ENCODE assay signal across 8 cellular contexts in the genomic region with DNA sequence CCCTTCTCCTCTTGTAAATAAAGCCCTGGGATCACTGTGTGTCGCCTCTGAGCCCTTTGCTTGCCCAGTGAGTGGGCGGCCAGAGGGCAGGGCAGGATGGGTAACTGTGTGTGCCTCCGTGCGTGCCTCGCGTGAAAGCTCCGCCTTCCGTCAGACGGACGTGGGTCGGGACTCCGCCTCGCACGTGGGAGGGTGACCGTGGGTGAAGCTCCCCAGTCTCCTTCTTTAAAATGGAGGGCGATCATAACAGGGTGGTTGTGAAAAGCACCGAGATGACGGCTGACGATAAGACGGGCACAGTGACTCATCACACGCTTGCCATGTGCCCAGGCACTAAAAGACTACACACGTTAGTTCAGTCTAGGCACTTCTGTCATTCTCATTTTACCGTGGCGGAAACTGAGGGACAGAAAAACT. TPM values are rescaled to one million over a fixed set of nuclear protein-coding genes. Genes with fewer than 3 reads are reported as not detected.
DNase-seq lines count a peak whose midpoint lies in the region; ATAC-seq and TF ChIP-seq lines count a peak whose summit lies in the region.

No MANE protein-coding gene starts in this region.

- peak; percentile 77 for ATAC-seq in CD4-positive, alpha-beta T cell (ENCODE audit: poor library complexity)
- ATAC-seq in WTC11 (no peak), memory B cell (ENCODE audit: low read depth) (peak; percentile 55), HG03571 (IDR thresholded peaks at IDR 0.05; ENCODE audit: unreplicated experiment) (no peak)

- H3K27ac ChIP-seq in CD4-positive, alpha-beta T cell (ENCODE audit: low read depth, low read length): peak overlapping the region; percentile 96

- H3K36me3 Mint-ChIP-seq in CD4-positive, alpha-beta T cell (ENCODE audit: low read depth): peaks cover 70% of the 10 kb centered on the region
- H3K36me3 Mint-ChIP-seq in WTC11 (peaks cover 12% of the 10 kb centered on the region), memory B cell (peaks cover 37% of the 10 kb centered on the region)

- no peaks in the 10 kb centered on the region for H3K9me3 ChIP-seq in CD4-positive, alpha-beta T cell (ENCODE audit: control insufficient read depth, low read length)

- peak overlapping the region in 1 of 2 donors; percentile 15 for H3K4me3 ChIP-seq in cardiac fibroblast (replicated peaks in 1 of 2; ENCODE audit: low read depth in 2 of 2, low read length in 2 of 2)

- intact Hi-C loops in CD4-positive, alpha-beta T cell (cut with DNase I, micrococcal nuclease): loop anchor here in 1 of 2 experiments (1.0 kb wide), 2 partner anchors 8 to 17 kb away; partner anchors contain the start of gene C12orf57

- peak overlapping the region; percentile 97 for H3K27ac Mint-ChIP-seq in CD4-positive, alpha-beta T cell
- H3K27ac Mint-ChIP-seq in WTC11 (peak overlapping the region; percentile 99), memory B cell (peak overlapping the region; percentile 97)

- H3K4me3 Mint-ChIP-seq in CD4-positive, alpha-beta T cell: peak overlapping the region; percentile 90
- H3K4me3 Mint-ChIP-seq in WTC11 (peak overlapping the region; percentile 75), memory B cell (peak overlapping the region; percentile 89)

- TF ChIP-seq CTCF in CD4-positive, alpha-beta T cell (IDR thresholded peaks at IDR 0.05): no peak
- TF ChIP-seq CTCF in WTC11 (IDR thresholded peaks at IDR 0.05) (no peak), cardiac fibroblast (IDR thresholded peaks at IDR 0.05; ENCODE audit: low read depth, low read length) (no peak)

- H3K4me1 Mint-ChIP-seq in CD4-positive, alpha-beta T cell (ENCODE audit: low read depth): peaks cover 74% of the 10 kb centered on the region
- H3K4me1 Mint-ChIP-seq in WTC11 (peaks cover 53% of the 10 kb centered on the region), memory B cell (peaks cover 68% of the 10 kb centered on the region)

- H3K27me3 ChIP-seq in CD4-positive, alpha-beta T cell (ENCODE audit: control insufficient read depth, insufficient read depth, low read length): no peaks in the 10 kb centered on the region

- POLR2A ChIA-PET in CD4-positive, alpha-beta T cell (lab: Charles Lee): interaction anchor here (1.0 to 16.4 kb wide), 10 partner anchors 14 to 358 kb away, joined by 4 to 963 read pairs (median 7); partner anchors contain the start of genes C12orf57, C1RL, ENO2 and LPCAT3
- POLR2A ChIA-PET in WTC11 (lab: Charles Lee): interaction anchor here (1.5 to 6.6 kb wide), 4 partner anchors 16 to 88 kb away, joined by 10 to 167 read pairs (median 14); partner anchors contain the start of genes C12orf57, RNU7-1 and SPSB2

- peak; percentile 74 to 91 (median 87) for DNase-seq in CD4-positive, alpha-beta T cell
- peak; percentile 33 for DNase-seq in HS-27A (ENCODE audit: low read depth)
- no peak for DNase-seq in WTC11 (ENCODE audit: low spot score)
- DNase-seq in cardiac fibroblast (ENCODE audit: low read depth in 2 of 2): peak; percentile 51 to 64
- peak; percentile 56 to 57 for DNase-seq in memory B cell (ENCODE audit: low spot score in 2 of 2)
- DNase-seq in stimulated activated CD8-positive, alpha-beta memory T cell treated with anti-CD3 and anti-CD28 coated beads, Interleukin-2, amount 100 ng/mL, for 1 hour (ENCODE audit: low read depth in 2 of 2): peak; percentile 81 to 85
- DNase-seq in Kasumi-1 (lab: John Stamatoyannopoulos, UW): no peak

- no peaks in the 10 kb centered on the region for H3K27me3 Mint-ChIP-seq in CD4-positive, alpha-beta T cell
- no peaks in the 10 kb centered on the region for H3K27me3 Mint-ChIP-seq in WTC11 (ENCODE audit: low read depth)
- H3K27me3 Mint-ChIP-seq in memory B cell: no peaks in the 10 kb centered on the region

- CTCF ChIA-PET in CD4-positive, alpha-beta T cell (lab: Charles Lee): interaction anchor here (0.6 to 13.3 kb wide), 10 partner anchors 14 to 126 kb away, joined by 3 to 324 read pairs (median 6); partner anchors contain the start of genes C12orf57, ENO2, LPCAT3 and LRRC23
- CTCF ChIA-PET in WTC11 (lab: Charles Lee): interaction anchor here (0.6 to 9.7 kb wide), 24 partner anchors 9 to 261 kb away, joined by 3 to 296 read pairs (median 6); partner anchors contain the start of genes ATN1, C12orf57, LPCAT3 and MLF2

- H3K9me3 Mint-ChIP-seq in CD4-positive, alpha-beta T cell: no peaks in the 10 kb centered on the region
- no peaks in the 10 kb centered on the region for H3K9me3 Mint-ChIP-seq in WTC11
- no peaks in the 10 kb centered on the region for H3K9me3 Mint-ChIP-seq in memory B cell

TF ChIP-seq in WTC11, 78 proteins besides CTCF, POLR2A, EP300 and RAD21:
- TF ChIP-seq PRRX2 (CRISPR knock-in tag; IDR thresholded peaks at IDR 0.05) (peak; percentile 14; the same call in 1 of the 2 replicates), ETV6 (CRISPR knock-in tag; IDR thresholded peaks at IDR 0.05) (0 out of 2 replicates have a peak, but pooled peaks have one; percentile 17), ZNF219 (CRISPR knock-in tag; IDR thresholded peaks at IDR 0.05; ENCODE audit: borderline replicate concordance) (no peak)

RNA-seq across cellular contexts. Expression of gene PHB2, which starts 9.2 kb away (rescaled TPM):
- 100 to 1,000 TPM; 138 to 147 TPM for total RNA-seq in CD4-positive, alpha-beta T cell
- 350 to 397 TPM (median 352 TPM) in 3 replicates for total RNA-seq in WTC11 (2021)

RNA-seq across cellular contexts. Expression of gene EMG1, which starts 9.4 kb away (rescaled TPM):
- 10 to 100 TPM; 33.9 to 34.8 TPM for total RNA-seq in CD4-positive, alpha-beta T cell
- total RNA-seq in WTC11 (2021): 59.3 to 78.6 TPM (median 59.8 TPM) in 3 replicates

RNA-seq across cellular contexts. Expression of gene PTPN6, which starts 10.1 kb away (rescaled TPM):
- total RNA-seq in CD4-positive, alpha-beta T cell: 10 to 100 TPM; 79.0 to 83.5 TPM
- 27.1 to 34.7 TPM (median 34.5 TPM) in 3 replicates for total RNA-seq in WTC11 (2021)

RNA-seq across cellular contexts. Expression of gene C12orf57, which starts 17.5 kb away (rescaled TPM):
- total RNA-seq in CD4-positive, alpha-beta T cell: 100 to 1,000 TPM; 305 to 311 TPM
- 158 to 181 TPM (median 172 TPM) in 3 replicates for total RNA-seq in WTC11 (2021)

RNA-seq across cellular contexts. Expression of gene RNU7-1, which starts 17.7 kb away (rescaled TPM):
- not detected for total RNA-seq in CD4-positive, alpha-beta T cell
- not detected in 3 replicates for total RNA-seq in WTC11 (2021)

Comparison
In these comparisons a context has a peak if more than half of its experiments do, and no peak if none do; other contexts are left out.
1. ATAC-seq: peak in CD4-positive, alpha-beta T cell (single experiment) and memory B cell (single experiment); none in WTC11 (single experiment) and HG03571 (single experiment).
2. DNase-seq: peak in CD4-positive, alpha-beta T cell (10 of 10), HS-27A (single experiment), cardiac fibroblast (2 of 2), memory B cell (2 of 2) and stimulated activated CD8-positive, alpha-beta memory T cell treated with anti-CD3 and anti-CD28 coated beads, Interleukin-2, amount 100 ng/mL, for 1 hour (2 of 2); none in WTC11 (single experiment) and Kasumi-1 (0 of 2).
3. Peak in every context shown above with its lines, with median percentiles within 50 percentile points of each other: H3K27ac Mint-ChIP-seq and H3K4me3 Mint-ChIP-seq.